15 cellular contexts compared by ENCODE assay signal in the genomic region with DNA sequence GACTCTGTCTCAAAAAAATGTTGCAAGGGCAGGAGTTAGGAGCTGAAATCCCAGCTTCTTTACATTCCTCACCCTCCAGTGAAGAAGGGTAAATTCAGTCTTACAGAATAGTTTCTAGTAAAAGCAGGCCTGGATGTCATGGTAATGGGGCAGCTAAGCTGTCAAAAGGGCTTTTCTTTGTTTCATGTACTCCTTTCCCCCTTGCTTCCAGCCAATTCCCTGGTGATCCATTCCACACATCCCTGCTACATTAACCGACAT. TPM values are rescaled to one million over a fixed set of nuclear protein-coding genes. Genes with fewer than 3 reads are reported as not detected.
DNase-seq lines count a peak whose midpoint lies in the region; ATAC-seq and TF ChIP-seq lines count a peak whose summit lies in the region.
"Had no signal": no experiment of that assay in that cellular context is flagged by ENCODE, and none has a peak within 500 bp of the region (broad histone marks: within the 10 kb centered on the region; RNA-seq: fewer than 3 reads in every experiment).

No MANE protein-coding gene starts in this region.

- H3K4me2 ChIP-seq in BLaER1 treated with 17β-estradiol and CSF1 and Interleukin-3, amounts not matched to agents 10 nM and 100 nM, result peak overlapping the region in 7 of 11 experiments; percentile 2 to 92 (median 78); a peak in 10 of 22 replicates
- H3K4me2 ChIP-seq in hepatocyte, result no peak overlapping the region

- H3K9me3 Mint-ChIP-seq in HFFc6 (no peaks in the 10 kb centered on the region), endothelial cell (ENCODE audit: unreplicated experiment) (no peaks in the 10 kb centered on the region), nephron progenitor cell (no peaks in the 10 kb centered on the region)

- ATAC-seq in HG03565 (IDR thresholded peaks at IDR 0.05; ENCODE audit: unreplicated experiment), result no peak

- H3K36me3 ChIP-seq in BLaER1 treated with 17β-estradiol and CSF1 and Interleukin-3, amounts not matched to agents 10 nM and 100 nM, result peaks cover 78 to 100% (median 92%) of the 10 kb centered on the region in 11 experiments
- H3K36me3 ChIP-seq in hepatocyte (replicated peaks; ENCODE audit: insufficient read depth, low read depth), result no peaks in the 10 kb centered on the region

- no peaks in the 10 kb centered on the region for H3K9me3 ChIP-seq in BLaER1 treated with 17β-estradiol and CSF1 and Interleukin-3, amounts not matched to agents 10 nM and 100 nM (replicated peaks in 1 of 11)
- no peaks in the 10 kb centered on the region for H3K9me3 ChIP-seq in hepatocyte (ENCODE audit: low read depth)

- H3K9me2 ChIP-seq in hepatocyte (replicated peaks; ENCODE audit: insufficient read depth), result no peaks in the 10 kb centered on the region

- no peak overlapping the region for H3K4me3 Mint-ChIP-seq in HFFc6
- peak overlapping the region; percentile 26 for H3K4me3 Mint-ChIP-seq in endothelial cell (ENCODE audit: unreplicated experiment)
- H3K4me3 Mint-ChIP-seq in nephron progenitor cell, result no peak overlapping the region

- H3K79me2 ChIP-seq in hepatocyte, result peaks cover 83% of the 10 kb centered on the region

- H3K27me3 Mint-ChIP-seq in HFFc6 (ENCODE audit: insufficient read depth) (peaks cover 2% of the 10 kb centered on the region), endothelial cell (ENCODE audit: unreplicated experiment) (peaks cover 3% of the 10 kb centered on the region), nephron progenitor cell (ENCODE audit: low read depth, poor library complexity) (no peaks in the 10 kb centered on the region)

- no peak overlapping the region for H2AFZ ChIP-seq in hepatocyte
- H2AFZ ChIP-seq: GM23248 had no signal

- no peak overlapping the region for H3K9ac ChIP-seq in BLaER1 treated with 17β-estradiol and CSF1 and Interleukin-3, amounts not matched to agents 10 nM and 100 nM
- H3K9ac ChIP-seq: GM23248 had no signal

- H3K27ac Mint-ChIP-seq in HFFc6 (peak overlapping the region; percentile 19), endothelial cell (ENCODE audit: unreplicated experiment) (no peak overlapping the region), nephron progenitor cell (peak overlapping the region; percentile 13)

- H4K20me1 ChIP-seq in BLaER1 treated with 17β-estradiol and CSF1 and Interleukin-3, amounts not matched to agents 10 nM and 100 nM, result peaks cover 58 to 100% (median 91%) of the 10 kb centered on the region in 11 experiments; a peak in 21 of 22 replicates
- peaks cover 4% of the 10 kb centered on the region for H4K20me1 ChIP-seq in hepatocyte (ENCODE audit: insufficient read depth, poor library complexity, severe bottlenecking)

- H3K4me1 Mint-ChIP-seq in HFFc6 (ENCODE audit: low read depth), result peaks cover 63% of the 10 kb centered on the region
- peaks cover 23% of the 10 kb centered on the region for H3K4me1 Mint-ChIP-seq in endothelial cell (ENCODE audit: unreplicated experiment)
- H3K4me1 Mint-ChIP-seq in nephron progenitor cell, result no peaks in the 10 kb centered on the region

- 67% methylated on average over 1 of the region's 1 CpG for WGBS in hepatocyte (ENCODE audit: low lambda C conversion rate, missing lambda C conversion rate)

- TF ChIP-seq CTCF in HFFc6 (IDR thresholded peaks at IDR 0.05) (no peak), endothelial cell (IDR thresholded peaks at IDR 0.05; ENCODE audit: unreplicated experiment) (no peak), nephron progenitor cell (IDR thresholded peaks at IDR 0.05) (no peak), hepatocyte (IDR thresholded peaks at IDR 0.05; ENCODE audit: poor library complexity) (no peak)

- no peaks in the 10 kb centered on the region for H3K27me3 ChIP-seq in BLaER1 treated with 17β-estradiol and CSF1 and Interleukin-3, amounts not matched to agents 10 nM and 100 nM
- H3K27me3 ChIP-seq in hepatocyte, result no peaks in the 10 kb centered on the region

- no peak overlapping the region for H3K27ac ChIP-seq in BLaER1 treated with 17β-estradiol and CSF1 and Interleukin-3, amounts not matched to agents 10 nM and 100 nM
- H3K27ac ChIP-seq in hepatocyte, result no peak overlapping the region

- DNase-seq in HFFc6 (no peak), endothelial cell (ENCODE audit: low spot score) (no peak), nephron progenitor cell (no peak), hepatocyte (ENCODE audit: low spot score) (no peak), DMS114 treated with DMSO at 0.1 percent for 48 hours (lab: John Stamatoyannopoulos, UW; ENCODE audit: unreplicated experiment) (no peak)
- DNase-seq: GM23248, KBM-7, NCI-H1417 treated with DMSO at 0.1 percent for 48 hours, NCI-H1930, NCI-H446, NCI-H69, SIG-M5 had no signal

- peaks cover 61% of the 10 kb centered on the region for H3K36me3 Mint-ChIP-seq in HFFc6 (ENCODE audit: low read depth)
- peaks cover 38% of the 10 kb centered on the region for H3K36me3 Mint-ChIP-seq in endothelial cell (ENCODE audit: low read depth, unreplicated experiment)
- peaks cover 65% of the 10 kb centered on the region for H3K36me3 Mint-ChIP-seq in nephron progenitor cell (ENCODE audit: low read depth)

- peaks cover 46 to 67% (median 50%) of the 10 kb centered on the region in 10 experiments for H3K4me1 ChIP-seq in BLaER1 treated with 17β-estradiol and CSF1 and Interleukin-3, amounts not matched to agents 10 nM and 100 nM
- H3K4me1 ChIP-seq in hepatocyte (ENCODE audit: insufficient read depth), result no peaks in the 10 kb centered on the region

- no peak overlapping the region for H3K4me3 ChIP-seq in BLaER1 treated with 17β-estradiol and CSF1 and Interleukin-3, amounts not matched to agents 10 nM and 100 nM
- no peak overlapping the region for H3K4me3 ChIP-seq in hepatocyte
- H3K4me3 ChIP-seq: GM23248 had no signal

RNA-seq across cellular contexts. Expression of gene RHEB, which starts 36.1 kb away (rescaled TPM):
- total RNA-seq in HFFc6 (2021; fragmentation: NEBNext Ultra II Directional; extraction: Animal tissue kit (Norgen Biotek cat#: 25700)), result 100 to 1,000 TPM; 104 to 122 (median 118) TPM
- total RNA-seq in endothelial cell (ENCODE audit: unreplicated experiment), result 94.2 TPM
- total RNA-seq in hepatocyte, result 105 and 111 TPM in 2 replicates
- 135 and 142 TPM in 2 replicates for polyA plus RNA-seq in hepatocyte

RNA-seq across cellular contexts. Expression of gene CRYGN, which starts 43.7 kb away (rescaled TPM):
- not detected for total RNA-seq in HFFc6 (2021; fragmentation: NEBNext Ultra II Directional; extraction: Animal tissue kit (Norgen Biotek cat#: 25700))
- total RNA-seq in endothelial cell (ENCODE audit: unreplicated experiment), result not detected
- total RNA-seq in hepatocyte, result not detected in 2 replicates
- polyA plus RNA-seq in hepatocyte, result 0.24 and 0.64 TPM in 2 replicates
- total RNA-seq: GM23248, RPMI7951 had no signal
- polyA plus RNA-seq: GM23248 had no signal
